Comparison of ENCODE assay signal across 28 cellular contexts in genomic region chr10:129673292-129673691, GRCh38.
"Had no signal": no experiment of that assay in that cellular context is flagged by ENCODE, and none has a peak within 500 bp of the region (broad histone marks: within the 10 kb centered on the region; RNA-seq: fewer than 3 reads in every experiment).

No MANE protein-coding gene starts in this region.

- H3K4me2 ChIP-seq: smooth muscle cell had no signal

- H3K9me3 ChIP-seq: neutrophil, right lobe of liver, uterus had no signal

- H3K79me2 ChIP-seq: parathyroid adenoma had no signal

- H2AFZ ChIP-seq: parathyroid adenoma had no signal

- H3K9ac ChIP-seq: parathyroid adenoma had no signal

- H3K4me1 Mint-ChIP-seq: nephron had no signal

- H3K4me1 ChIP-seq: left lung, lower lobe of right lung, parathyroid adenoma, right atrium auricular region, tibial nerve, uterus had no signal

- H3K36me3 ChIP-seq: left lung, lower lobe of right lung, neutrophil, right atrium auricular region, uterus had no signal

- H3K27ac ChIP-seq: left lung, lower lobe of right lung, neutrophil, parathyroid adenoma, right atrium auricular region, right lobe of liver, tibial nerve, uterus had no signal

- ATAC-seq: left colon; left lung; lower lobe of right lung; naive thymus-derived CD8-positive, alpha-beta T cell; right lobe of liver; stimulated activated memory B cell treated with anti-CD40 and anti-IgM and Interleukin-4, amounts not matched to agents 10 μg/mL and 1 μg/mL and 100 μg/mL, for 72 hours; stimulated activated naive CD8-positive, alpha-beta T cell treated with anti-CD3 and anti-CD28 coated beads, Interleukin-15, amount 100 ng/mL, for 72 hours had no signal

- H3K27me3 ChIP-seq: left lung, neutrophil, right atrium auricular region, right lobe of liver, tibial nerve, uterus had no signal

- H3K27ac Mint-ChIP-seq: immature natural killer cell; nephron; stimulated activated memory B cell treated with anti-CD40 and anti-IgM and Interleukin-4, amounts not matched to agents 10 μg/mL and 1 μg/mL and 100 μg/mL, for 72 hours; stimulated activated naive CD8-positive, alpha-beta T cell treated with anti-CD3 and anti-CD28 coated beads, Interleukin-15, amount 100 ng/mL, for 72 hours; type B pancreatic cell had no signal

- H3K9me3 Mint-ChIP-seq: type B pancreatic cell had no signal

- H3K4me3 ChIP-seq: left lung, lower lobe of right lung, right atrium auricular region, right lobe of liver, smooth muscle cell, tibial nerve, uterus had no signal

- H3K4me3 Mint-ChIP-seq: immature natural killer cell; naive thymus-derived CD8-positive, alpha-beta T cell; nephron; neural crest cell; stimulated activated memory B cell treated with anti-CD40 and anti-IgM and Interleukin-4, amounts not matched to agents 10 μg/mL and 1 μg/mL and 100 μg/mL, for 72 hours; stimulated activated naive CD8-positive, alpha-beta T cell treated with anti-CD3 and anti-CD28 coated beads, Interleukin-15, amount 100 ng/mL, for 72 hours; type B pancreatic cell had no signal

- DNase-seq: hippocampal formation; immature natural killer cell; kidney; left colon; left lung; lower lobe of right lung; mammary epithelial cell; mesenchymal stem cell; naive thymus-derived CD8-positive, alpha-beta T cell; occipital lobe; right lobe of liver; stimulated activated CD4-positive, alpha-beta T cell treated with anti-CD3 and anti-CD28 coated beads, Interleukin-1b, Interleukin-23, amount 100 ng/mL, for 48 hours; stimulated activated CD4-positive, alpha-beta T cell treated with anti-CD3 and anti-CD28 coated beads, Interleukin-2, amount 100 ng/mL, for 48 hours; stimulated activated CD4-positive, alpha-beta T cell treated with anti-CD3 and anti-CD28 coated beads, Interleukin-4, amount 100 ng/mL, for 4 hours; stimulated activated CD8-positive, alpha-beta memory T cell treated with anti-CD3 and anti-CD28 coated beads, Interleukin-4, amount 100 ng/mL, for 48 hours; stimulated activated naive CD4-positive, alpha-beta T cell treated with Interleukin-2 at 50 U/mL for 16 hours; stimulated activated naive CD8-positive, alpha-beta T cell treated with anti-CD3 and anti-CD28 coated beads, Interleukin-15, amount 100 ng/mL, for 72 hours; substantia nigra; uterus had no signal

- H3K27me3 Mint-ChIP-seq: naive thymus-derived CD8-positive, alpha-beta T cell; stimulated activated memory B cell treated with anti-CD40 and anti-IgM and Interleukin-4, amounts not matched to agents 10 μg/mL and 1 μg/mL and 100 μg/mL, for 72 hours; stimulated activated naive CD8-positive, alpha-beta T cell treated with anti-CD3 and anti-CD28 coated beads, Interleukin-15, amount 100 ng/mL, for 72 hours; type B pancreatic cell had no signal
